ENCODE assay signal across 1 cellular context in genomic region chr3:12224181-12225147, GRCh38.
TF ChIP-seq lines count a peak whose summit lies in the region.

No MANE protein-coding gene starts in this region.

TF ChIP-seq in HepG2, 621 proteins besides CTCF, POLR2A, EP300 and RAD21 (continued from another document):
- TF ChIP-seq ZNF292 (CRISPR knock-in tag; IDR thresholded peaks at IDR 0.05; ENCODE audit: borderline replicate concordance, low read depth) (peak; percentile 55; the same call in 1 of the 2 replicates), ZBTB38 (CRISPR knock-in tag; IDR thresholded peaks at IDR 0.05) (no peak), AKNA (CRISPR knock-in tag; IDR thresholded peaks at IDR 0.05; ENCODE audit: borderline replicate concordance) (no peak), SOX5 (CRISPR knock-in tag; IDR thresholded peaks at IDR 0.05; ENCODE audit: borderline replicate concordance) (0 out of 2 replicates have a peak, but pooled peaks have one; percentile 25), ZFX (CRISPR knock-in tag; IDR thresholded peaks at IDR 0.05; ENCODE audit: low read depth) (peak; percentile 31; the same call in 1 of the 2 replicates), MNT (IDR thresholded peaks at IDR 0.05) (no peak), MTF2 (CRISPR knock-in tag; IDR thresholded peaks at IDR 0.05; ENCODE audit: borderline replicate concordance) (no peak), HHEX (CRISPR knock-in tag; IDR thresholded peaks at IDR 0.05) (no peak), GFI1 (CRISPR knock-in tag; IDR thresholded peaks at IDR 0.05; ENCODE audit: borderline replicate concordance) (no peak), TBX3 (IDR thresholded peaks at IDR 0.05; ENCODE audit: borderline replicate concordance) (no peak), HNF4A (CRISPR knock-in tag; IDR thresholded peaks at IDR 0.05) (peak; percentile 64), ZNF350 (CRISPR knock-in tag; IDR thresholded peaks at IDR 0.05; ENCODE audit: borderline replicate concordance, low read depth) (0 out of 2 replicates have a peak, but pooled peaks have one; percentile 21), CREB3 (CRISPR knock-in tag; IDR thresholded peaks at IDR 0.05) (no peak)
